Comparison of ENCODE assay signal across 33 cellular contexts in the genomic region with DNA sequence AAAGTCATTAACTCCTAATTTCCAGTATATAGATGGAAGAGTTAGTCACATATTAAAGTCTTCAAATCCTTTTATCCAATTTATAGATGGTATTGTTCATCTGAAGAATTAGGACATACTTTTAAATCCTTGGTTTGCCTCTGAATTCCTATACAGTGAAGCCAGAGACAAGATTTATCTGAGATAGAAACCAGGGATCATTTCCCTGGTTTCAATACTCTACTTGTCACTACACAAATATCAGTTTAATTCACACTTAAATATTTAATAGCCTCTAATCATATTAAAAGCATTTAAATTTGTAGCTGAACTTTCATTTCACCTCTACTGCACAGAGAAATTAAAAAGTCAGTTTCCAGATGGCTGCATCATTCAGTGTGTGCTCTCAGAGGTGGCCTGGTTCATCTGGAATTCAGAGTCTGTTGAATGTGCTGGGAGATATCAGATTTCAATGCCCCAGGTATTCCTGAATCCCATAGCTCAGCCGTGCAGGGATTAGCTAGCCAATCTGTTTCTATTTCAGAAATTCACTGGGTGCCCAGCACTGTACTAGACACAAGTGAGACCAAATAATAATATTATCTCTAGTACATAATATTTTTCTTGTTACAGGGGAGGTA.
DNase-seq lines count a peak whose midpoint lies in the region; ATAC-seq, FAIRE-seq and TF ChIP-seq lines count a peak whose summit lies in the region.
"Had no signal": no experiment of that assay in that cellular context is flagged by ENCODE, and none has a peak within 500 bp of the region (broad histone marks: within the 10 kb centered on the region; RNA-seq: fewer than 3 reads in every experiment).

No MANE protein-coding gene starts in this region.

- H3K4me3 ChIP-seq in H1 (ENCODE audit: extremely low read depth in 1 of 4, insufficient read depth in 2 of 4, low read depth in 3 of 4, low read length in 4 of 4) (no peak overlapping the region), neural progenitor cell (no peak overlapping the region), left lung (no peak overlapping the region)
- H3K4me3 ChIP-seq: BLaER1 treated with 17β-estradiol and CSF1 and Interleukin-3, amounts not matched to agents 10 nM and 100 nM; lower lobe of right lung; psoas muscle; sigmoid colon; tibial nerve had no signal

- H3K9me3 Mint-ChIP-seq in neural progenitor cell: no peaks in the 10 kb centered on the region
- H3K9me3 Mint-ChIP-seq in naive thymus-derived CD8-positive, alpha-beta T cell: peaks cover 0 to 6% (median 0%) of the 10 kb centered on the region in 9 donors
- H3K9me3 Mint-ChIP-seq: T-helper 1 cell treated with Interleukin-12 subunit alpha and Interleukin-12 subunit beta and Interleukin-4 antibody, amounts not matched to agents 30 μg/mL and 1 μg/mL, for 36 hours had no signal

- H3K36me3 Mint-ChIP-seq in neural progenitor cell: no peaks in the 10 kb centered on the region
- no peaks in the 10 kb centered on the region for H3K36me3 Mint-ChIP-seq in naive thymus-derived CD8-positive, alpha-beta T cell
- H3K36me3 Mint-ChIP-seq: activated naive CD8-positive, alpha-beta T cell treated with anti-CD3 and anti-CD28 coated beads for 36 hours; natural killer cell had no signal

- H3K23me2 ChIP-seq in H1 (ENCODE audit: low read depth, low read length): 0 out of 2 replicates have a peak, but pooled peaks cover under 1% of the 10 kb centered on the region

- no peak overlapping the region for H2AFZ ChIP-seq in H1 (ENCODE audit: low read length)
- no peak overlapping the region for H2AFZ ChIP-seq in neural progenitor cell (replicated peaks)

- no peak for TF ChIP-seq EP300 in H1 (IDR thresholded peaks at IDR 0.05; ENCODE audit: borderline replicate concordance in 1 of 2, low read depth in 2 of 2, low read length in 2 of 2)

- TF ChIP-seq CTCF in H1 (IDR thresholded peaks at IDR 0.05; ENCODE audit: control extremely low read depth in 1 of 3, insufficient read depth in 1 of 3, low read depth in 1 of 3, low read length in 3 of 3): no peak
- no peak for TF ChIP-seq CTCF in neural progenitor cell (IDR thresholded peaks at IDR 0.05)
- TF ChIP-seq CTCF in left lung (IDR thresholded peaks at IDR 0.05): no peak

- no peak overlapping the region for H3K14ac ChIP-seq in H1 (ENCODE audit: insufficient read length)

- POLR2A ChIA-PET in H1 (lab: Charles Lee; ENCODE audit: partially characterized antibody): no interaction called here
- POLR2A ChIA-PET in naive thymus-derived CD8-positive, alpha-beta T cell (lab: Charles Lee): no interaction called here

- peaks cover 7% of the 10 kb centered on the region for H3K27me3 Mint-ChIP-seq in neural progenitor cell (ENCODE audit: insufficient read depth, low read depth)
- no peaks in the 10 kb centered on the region for H3K27me3 Mint-ChIP-seq in naive thymus-derived CD8-positive, alpha-beta T cell
- H3K27me3 Mint-ChIP-seq: activated naive CD8-positive, alpha-beta T cell treated with anti-CD3 and anti-CD28 coated beads for 36 hours; activated T-cell treated with anti-CD3 and anti-CD28 coated beads, Interleukin-2, amount 50 U/mL, for 24 hours; effector memory CD8-positive, alpha-beta T cell had no signal

- DNase-seq in M059J (ENCODE audit: low read depth): peak; percentile 73
- DNase-seq in NCI-H82 (lab: John Stamatoyannopoulos, UW): peak; percentile 73
- no peak for DNase-seq in H1 (ENCODE audit: low read depth in 1 of 2, low spot score in 2 of 2)
- DNase-seq in neural progenitor cell (ENCODE audit: low spot score): peak; percentile 40
- no peak for DNase-seq in cerebellar nuclear complex (lab: John Stamatoyannopoulos, UW)
- no peak for DNase-seq in naive thymus-derived CD8-positive, alpha-beta T cell
- DNase-seq in left lung: no peak
- DNase-seq: activated CD4-positive, CD25-positive, alpha-beta regulatory T cell; activated gamma-delta T cell; activated naive CD8-positive, alpha-beta T cell treated with anti-CD3 and anti-CD28 coated beads for 36 hours; activated T-cell treated with anti-CD3 and anti-CD28 coated beads, Interleukin-2, amount 50 U/mL, for 24 hours; aorta; caudate nucleus; COR-L47; effector memory CD8-positive, alpha-beta T cell; erythroblast; glutamatergic neuron; GOT3; KBM-7; kidney; lower lobe of right lung; MM.1S; natural killer cell; NCI-H1930; NCI-H2227 treated with DMSO at 0.1 percent for 48 hours; psoas muscle; sigmoid colon; stimulated activated CD4-positive, alpha-beta T cell treated with anti-CD3 and anti-CD28 coated beads, Interleukin-4, amount 100 ng/mL, for 1 hour had no signal

- no peak for TF ChIP-seq RAD21 in H1 (IDR thresholded peaks at IDR 0.05 in 1 of 2, conservative IDR thresholded peaks at IDR 0.05 in 1 of 2; ENCODE audit: low read depth in 2 of 2, low read length in 2 of 2)

- H3K27me3 ChIP-seq in H1 (replicated peaks in 1 of 4; ENCODE audit: control insufficient read depth in 3 of 4, extremely low read depth in 1 of 4, insufficient read depth in 3 of 4, low read length in 3 of 4) (no peaks in the 10 kb centered on the region), neural progenitor cell (no peaks in the 10 kb centered on the region), left lung (no peaks in the 10 kb centered on the region)
- H3K27me3 ChIP-seq: BLaER1 treated with 17β-estradiol and CSF1 and Interleukin-3, amounts not matched to agents 10 nM and 100 nM; sigmoid colon; tibial nerve had no signal

- WGBS in H1 (ENCODE audit: extremely low coverage in 1 of 2, insufficient coverage in 1 of 2, insufficient read length in 1 of 2, insufficient replicate concordance in 2 of 2, low coverage in 1 of 2, low lambda C conversion rate in 2 of 2, missing lambda C conversion rate in 1 of 2), 2 experiments: 71% methylated on average over 1 of the region's 1 CpG; no CpG with 5 or more reads in 1 of the 2 experiments

- H2BK5ac ChIP-seq in H1 (ENCODE audit: low read depth, low read length): no peak overlapping the region

- H3K27ac ChIP-seq in H1 (ENCODE audit: low read depth, low read length): no peak overlapping the region
- no peak overlapping the region for H3K27ac ChIP-seq in neural progenitor cell
- H3K27ac ChIP-seq in left lung: no peak overlapping the region
- H3K27ac ChIP-seq: HL-60, lower lobe of right lung, psoas muscle, RWPE1, sigmoid colon, tibial nerve had no signal

- intact Hi-C loops in left lung (cut with DNase I): no loop called here

- H3K9ac ChIP-seq in H1 (replicated peaks in 1 of 4; ENCODE audit: extremely low read depth in 1 of 4, low read depth in 3 of 4, low read length in 3 of 4): no peak overlapping the region
- no peak overlapping the region for H3K9ac ChIP-seq in neural progenitor cell
- H3K9ac ChIP-seq: BLaER1 treated with 17β-estradiol and CSF1 and Interleukin-3, amounts not matched to agents 10 nM and 100 nM had no signal

- no peak overlapping the region for H3K4me2 ChIP-seq in H1 (ENCODE audit: insufficient read depth in 1 of 2, low read depth in 2 of 2, low read length in 2 of 2)
- no peak overlapping the region for H3K4me2 ChIP-seq in neural progenitor cell
- H3K4me2 ChIP-seq: BLaER1 treated with 17β-estradiol and CSF1 and Interleukin-3, amounts not matched to agents 10 nM and 100 nM had no signal

- H3K79me2 ChIP-seq in H1 (ENCODE audit: control insufficient read depth in 1 of 2, insufficient read depth in 2 of 2, low read length in 2 of 2): no peaks in the 10 kb centered on the region
- H3K79me2 ChIP-seq in neural progenitor cell (ENCODE audit: low read depth): no peaks in the 10 kb centered on the region

- H3K4me1 Mint-ChIP-seq in neural progenitor cell: peaks cover 5% of the 10 kb centered on the region
- no peaks in the 10 kb centered on the region for H3K4me1 Mint-ChIP-seq in naive thymus-derived CD8-positive, alpha-beta T cell
- H3K4me1 Mint-ChIP-seq: activated naive CD8-positive, alpha-beta T cell treated with anti-CD3 and anti-CD28 coated beads for 36 hours; natural killer cell had no signal

- no peak overlapping the region for H3K18ac ChIP-seq in H1 (ENCODE audit: extremely low read depth, low read length)

- H2BK20ac ChIP-seq in H1 (ENCODE audit: low read length): no peak overlapping the region

- no peaks in the 10 kb centered on the region for H3K79me1 ChIP-seq in H1 (ENCODE audit: low read depth, low read length)

- H3K4me3 Mint-ChIP-seq in neural progenitor cell: no peak overlapping the region
- H3K4me3 Mint-ChIP-seq in naive thymus-derived CD8-positive, alpha-beta T cell: no peak overlapping the region
- H3K4me3 Mint-ChIP-seq: activated naive CD8-positive, alpha-beta T cell treated with anti-CD3 and anti-CD28 coated beads for 36 hours; activated T-cell treated with anti-CD3 and anti-CD28 coated beads, Interleukin-2, amount 50 U/mL, for 24 hours; effector memory CD8-positive, alpha-beta T cell; natural killer cell; T-helper 1 cell treated with Interleukin-12 subunit alpha and Interleukin-12 subunit beta and Interleukin-4 antibody, amounts not matched to agents 30 μg/mL and 1 μg/mL, for 36 hours had no signal

- no peak overlapping the region for H4K91ac ChIP-seq in H1 (replicated peaks; ENCODE audit: insufficient read length, low read length)

- no peaks in the 10 kb centered on the region for H4K20me1 ChIP-seq in H1 (replicated peaks in 1 of 2; ENCODE audit: control insufficient read depth in 1 of 2, insufficient read depth in 2 of 2, low read length in 2 of 2)
- H4K20me1 ChIP-seq in neural progenitor cell (ENCODE audit: low read depth): no peaks in the 10 kb centered on the region
- H4K20me1 ChIP-seq: BLaER1 treated with 17β-estradiol and CSF1 and Interleukin-3, amounts not matched to agents 10 nM and 100 nM had no signal

- no peak overlapping the region for H2BK12ac ChIP-seq in H1 (ENCODE audit: low read depth, low read length)

- H3F3A ChIP-seq in neural progenitor cell (ENCODE audit: low read depth): no peaks in the 10 kb centered on the region

- no peak overlapping the region for H2AK5ac ChIP-seq in H1 (ENCODE audit: low read depth, low read length)

- H2BK15ac ChIP-seq in H1 (ENCODE audit: low read length): no peak overlapping the region

- H3K27ac Mint-ChIP-seq in neural progenitor cell: no peak overlapping the region
- H3K27ac Mint-ChIP-seq in naive thymus-derived CD8-positive, alpha-beta T cell: no peak overlapping the region
- H3K27ac Mint-ChIP-seq: activated naive CD8-positive, alpha-beta T cell treated with anti-CD3 and anti-CD28 coated beads for 36 hours; activated T-cell treated with anti-CD3 and anti-CD28 coated beads, Interleukin-2, amount 50 U/mL, for 24 hours; effector memory CD8-positive, alpha-beta T cell; natural killer cell; T-helper 1 cell treated with Interleukin-12 subunit alpha and Interleukin-12 subunit beta and Interleukin-4 antibody, amounts not matched to agents 30 μg/mL and 1 μg/mL, for 36 hours had no signal

- H3K4me1 ChIP-seq in H1 (replicated peaks in 1 of 4; ENCODE audit: control insufficient read depth in 3 of 4, insufficient read depth in 4 of 4, low read length in 3 of 4) (peaks cover 0 to 3% (median 0%) of the 10 kb centered on the region in 4 experiments; a peak in 1 of 7 replicates), neural progenitor cell (peaks cover 4% of the 10 kb centered on the region), left lung (no peaks in the 10 kb centered on the region)
- H3K4me1 ChIP-seq: psoas muscle, sigmoid colon had no signal

- H3K23ac ChIP-seq in H1 (ENCODE audit: insufficient read length): no peak overlapping the region

- no peak overlapping the region for H4K8ac ChIP-seq in H1 (ENCODE audit: extremely low read depth, insufficient read depth, low read length)

- no peak for ATAC-seq in naive thymus-derived CD8-positive, alpha-beta T cell
- no peak for ATAC-seq in left lung
- ATAC-seq: effector memory CD8-positive, alpha-beta T cell; lower lobe of right lung; natural killer cell; psoas muscle had no signal

- no peak overlapping the region for H3K56ac ChIP-seq in H1 (replicated peaks; ENCODE audit: insufficient read length, low read depth, low read length)

- FAIRE-seq in H1 (lab: Jason Lieb, UNC): no peak
- FAIRE-seq: kidney had no signal

- H3K36me3 ChIP-seq in H1 (ENCODE audit: control insufficient read depth in 2 of 4, insufficient read depth in 4 of 4, low read length in 3 of 4) (no peaks in the 10 kb centered on the region), neural progenitor cell (no peaks in the 10 kb centered on the region), left lung (no peaks in the 10 kb centered on the region)
- H3K36me3 ChIP-seq: BLaER1 treated with 17β-estradiol and CSF1 and Interleukin-3, amounts not matched to agents 10 nM and 100 nM; lower lobe of right lung; sigmoid colon; tibial nerve had no signal

- no peak overlapping the region for H4K5ac ChIP-seq in H1 (ENCODE audit: insufficient read length, low read depth, low read length)

- no peak for TF ChIP-seq POLR2A in H1 (IDR thresholded peaks at IDR 0.05; ENCODE audit: control extremely low read depth in 1 of 2, low read depth in 2 of 2, low read length in 2 of 2)

- no peak overlapping the region for H2BK120ac ChIP-seq in H1 (replicated peaks; ENCODE audit: low read depth, low read length)

- H3K9me3 ChIP-seq in H1 (ENCODE audit: insufficient read depth in 2 of 2, low read depth in 1 of 2, low read length in 1 of 2): no peaks in the 10 kb centered on the region
- no peaks in the 10 kb centered on the region for H3K9me3 ChIP-seq in neural progenitor cell (ENCODE audit: low read depth)
- no peaks in the 10 kb centered on the region for H3K9me3 ChIP-seq in left lung
- H3K9me3 ChIP-seq: BLaER1 treated with 17β-estradiol and CSF1 and Interleukin-3, amounts not matched to agents 10 nM and 100 nM; lower lobe of right lung; psoas muscle; sigmoid colon; tibial nerve had no signal

- CTCF ChIA-PET in H1 (lab: Charles Lee; ENCODE audit: partially characterized antibody): no interaction called here

- no peak overlapping the region for H3K4ac ChIP-seq in H1 (replicated peaks; ENCODE audit: insufficient read length, low read depth, low read length)

Comparison
In these comparisons a context has a peak if more than half of its experiments do, and no peak if none do; other contexts are left out.
1. DNase-seq: peak in M059J (single experiment), NCI-H82 (single experiment) and neural progenitor cell (single experiment); none in H1 (0 of 2), cerebellar nuclear complex (0 of 2), naive thymus-derived CD8-positive, alpha-beta T cell (0 of 10) and left lung (0 of 2).